In the genomic region with DNA sequence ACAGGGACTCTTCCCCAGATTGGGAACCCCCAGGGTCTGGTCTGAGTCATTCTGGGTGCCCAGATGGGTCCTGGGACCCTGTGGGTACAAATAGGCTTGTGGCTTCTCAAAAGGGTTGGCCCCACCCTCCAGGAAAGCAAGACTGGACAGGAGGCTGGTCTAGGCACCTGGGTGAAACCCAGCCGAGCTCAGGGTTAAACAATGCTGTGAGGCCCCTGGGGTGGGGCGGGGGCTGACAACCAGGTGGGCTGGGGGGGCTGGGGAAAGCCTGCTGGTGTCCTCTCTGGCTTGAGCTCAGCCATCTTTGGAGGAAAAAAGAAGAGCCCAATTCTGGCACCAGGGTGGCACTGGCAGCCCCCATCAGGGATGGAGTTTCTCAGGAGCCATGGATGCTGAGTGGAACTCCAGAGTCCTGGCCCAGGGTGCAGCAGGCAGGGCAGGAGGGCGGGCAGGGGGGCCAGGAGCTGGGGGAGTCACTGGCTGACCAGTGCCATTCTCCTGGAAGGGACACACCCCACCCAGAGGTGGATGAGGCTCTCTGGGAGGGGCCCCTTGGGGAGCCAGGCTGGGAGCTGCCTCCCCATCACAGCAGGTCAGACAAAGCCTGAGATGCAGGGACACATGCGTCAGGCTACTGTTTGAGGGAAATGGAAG, we compare ENCODE assay signal across 11 cellular contexts. TPM values are rescaled to one million over a fixed set of nuclear protein-coding genes. Genes with fewer than 3 reads are reported as not detected.
DNase-seq lines count a peak whose midpoint lies in the region; ATAC-seq and TF ChIP-seq lines count a peak whose summit lies in the region.
"Had no signal": no experiment of that assay in that cellular context is flagged by ENCODE, and none has a peak within 500 bp of the region (broad histone marks: within the 10 kb centered on the region; RNA-seq: fewer than 3 reads in every experiment).

No MANE protein-coding gene starts in this region.

- H3K4me3 Mint-ChIP-seq in endodermal cell, result peak overlapping the region; percentile 61
- no peak overlapping the region for H3K4me3 Mint-ChIP-seq in activated CD4-positive, alpha-beta memory T cell treated with anti-CD3 and anti-CD28 coated beads, Interleukin-2, amount 10 ng/mL, durations not matched to agents 7 days and 5 days

- H3K27ac ChIP-seq in OCI-LY3 (ENCODE audit: low read length) (no peak overlapping the region), endodermal cell (ENCODE audit: low read depth, low read length) (no peak overlapping the region), neural cell (ENCODE audit: low read length) (peak overlapping the region; percentile 23)

- POLR2A ChIA-PET in activated CD4-positive, alpha-beta memory T cell treated with anti-CD3 and anti-CD28 coated beads, Interleukin-2, amount 10 ng/mL, durations not matched to agents 7 days and 5 days (lab: Charles Lee), result interaction anchor here (1.5 kb wide), 1 partner anchor 653 kb away, joined by 3 read pairs; no protein-coding TSS in a partner anchor

- WGBS in endodermal cell (ENCODE audit: insufficient coverage in 1 of 2, insufficient read length in 1 of 2), 2 experiments, result 88 to 100% methylated on average over 1 to 4 of the region's 4 CpGs

- H3K27me3 Mint-ChIP-seq in endodermal cell (ENCODE audit: insufficient read depth), result peaks cover 46% of the 10 kb centered on the region
- peaks cover 39% of the 10 kb centered on the region for H3K27me3 Mint-ChIP-seq in activated CD4-positive, alpha-beta memory T cell treated with anti-CD3 and anti-CD28 coated beads, Interleukin-2, amount 10 ng/mL, durations not matched to agents 7 days and 5 days

- H3K36me3 ChIP-seq in BE2C (no peaks in the 10 kb centered on the region), OCI-LY3 (replicated peaks; ENCODE audit: low read depth, low read length) (no peaks in the 10 kb centered on the region), endodermal cell (ENCODE audit: control insufficient read depth, insufficient read depth, low read length) (no peaks in the 10 kb centered on the region), neural cell (ENCODE audit: insufficient read depth, low read length) (peaks cover 11% of the 10 kb centered on the region)

- no peaks in the 10 kb centered on the region for H3K9me2 ChIP-seq in neural cell (ENCODE audit: insufficient read depth, low read length)

- no peak for TF ChIP-seq EP300 in neural cell (conservative IDR thresholded peaks at IDR 0.05; ENCODE audit: poor library complexity, severe bottlenecking)

- CTCF ChIA-PET in activated CD4-positive, alpha-beta memory T cell treated with anti-CD3 and anti-CD28 coated beads, Interleukin-2, amount 10 ng/mL, durations not matched to agents 7 days and 5 days (lab: Charles Lee), result interaction anchor here (1.0 kb wide), 1 partner anchor 15 kb away, joined by 3 read pairs; no protein-coding TSS in a partner anchor

- H3K4me1 Mint-ChIP-seq in endodermal cell, result no peaks in the 10 kb centered on the region
- peaks cover 5% of the 10 kb centered on the region for H3K4me1 Mint-ChIP-seq in activated CD4-positive, alpha-beta memory T cell treated with anti-CD3 and anti-CD28 coated beads, Interleukin-2, amount 10 ng/mL, durations not matched to agents 7 days and 5 days

- DNase-seq in BE2C (no peak), endodermal cell (no peak), GM03348 (ENCODE audit: low spot score) (no peak), germinal center (ENCODE audit: low spot score) (no peak)
- DNase-seq in activated CD4-positive, alpha-beta memory T cell treated with anti-CD3 and anti-CD28 coated beads, Interleukin-2, amount 10 ng/mL, durations not matched to agents 7 days and 5 days, result no peak
- DNase-seq: NCI-H2081, T-helper 1 cell had no signal

- peak overlapping the region; percentile 58 for H3K4me3 ChIP-seq in BE2C (ENCODE audit: low read depth, low read length)
- H3K4me3 ChIP-seq in OCI-LY3 (ENCODE audit: low read length), result peak overlapping the region; percentile 76
- H3K4me3 ChIP-seq in endodermal cell (ENCODE audit: low read length), result peak overlapping the region; percentile 58
- H3K4me3 ChIP-seq in neural cell (ENCODE audit: low read length), result peak overlapping the region; percentile 99

- no peak for ATAC-seq in HG03354 (IDR thresholded peaks at IDR 0.05; ENCODE audit: poor library complexity, severe bottlenecking, unreplicated experiment)

- H3K4me1 ChIP-seq in BE2C (peaks cover 3% of the 10 kb centered on the region; the same call in 1 of the 2 replicates), OCI-LY3 (ENCODE audit: low read length) (peaks cover 17% of the 10 kb centered on the region), endodermal cell (ENCODE audit: control insufficient read depth, insufficient read depth, low read length) (no peaks in the 10 kb centered on the region)

- H3F3A ChIP-seq in neural cell (ENCODE audit: insufficient read depth, low read length, poor library complexity, severe bottlenecking), result no peaks in the 10 kb centered on the region

- peaks cover 2% of the 10 kb centered on the region for H3K36me3 Mint-ChIP-seq in endodermal cell (ENCODE audit: low read depth)
- no peaks in the 10 kb centered on the region for H3K36me3 Mint-ChIP-seq in activated CD4-positive, alpha-beta memory T cell treated with anti-CD3 and anti-CD28 coated beads, Interleukin-2, amount 10 ng/mL, durations not matched to agents 7 days and 5 days (ENCODE audit: low read depth)

- no peak overlapping the region for H3K27ac Mint-ChIP-seq in endodermal cell
- H3K27ac Mint-ChIP-seq in activated CD4-positive, alpha-beta memory T cell treated with anti-CD3 and anti-CD28 coated beads, Interleukin-2, amount 10 ng/mL, durations not matched to agents 7 days and 5 days, result no peak overlapping the region

- peak overlapping the region; percentile 75 for H3K4me2 ChIP-seq in OCI-LY3 (ENCODE audit: low read length)
- H3K4me2 ChIP-seq in neural cell (ENCODE audit: low read length), result peak overlapping the region; percentile 99

- TF ChIP-seq RAD21 in neural cell (conservative IDR thresholded peaks at IDR 0.05), result no peak

- no peaks in the 10 kb centered on the region for H3K9me3 Mint-ChIP-seq in endodermal cell
- no peaks in the 10 kb centered on the region for H3K9me3 Mint-ChIP-seq in activated CD4-positive, alpha-beta memory T cell treated with anti-CD3 and anti-CD28 coated beads, Interleukin-2, amount 10 ng/mL, durations not matched to agents 7 days and 5 days

- no peak for TF ChIP-seq CTCF in BE2C (IDR thresholded peaks at IDR 0.05; ENCODE audit: low read depth, low read length)
- TF ChIP-seq CTCF in OCI-LY3 (IDR thresholded peaks at IDR 0.05; ENCODE audit: low read depth, low read length), result no peak
- TF ChIP-seq CTCF in endodermal cell (conservative IDR thresholded peaks at IDR 0.05), result no peak
- no peak for TF ChIP-seq CTCF in neural cell (IDR thresholded peaks at IDR 0.05; ENCODE audit: poor library complexity, severe bottlenecking)

- H3K79me2 ChIP-seq in OCI-LY3 (ENCODE audit: low read length) (no peaks in the 10 kb centered on the region), neural cell (replicated peaks; ENCODE audit: insufficient read depth, low read length) (peaks cover 8% of the 10 kb centered on the region)

- H4K20me1 ChIP-seq in OCI-LY3 (ENCODE audit: insufficient read depth, low read length) (no peaks in the 10 kb centered on the region), neural cell (ENCODE audit: insufficient read depth) (peaks cover 25% of the 10 kb centered on the region)

- no peaks in the 10 kb centered on the region for H3K27me3 ChIP-seq in BE2C
- no peaks in the 10 kb centered on the region for H3K27me3 ChIP-seq in OCI-LY3 (ENCODE audit: low read depth, low read length)
- peaks cover 71% of the 10 kb centered on the region for H3K27me3 ChIP-seq in endodermal cell (ENCODE audit: control insufficient read depth, insufficient read depth, low read length, poor library complexity, severe bottlenecking)
- peaks cover 27% of the 10 kb centered on the region for H3K27me3 ChIP-seq in neural cell (ENCODE audit: insufficient read depth, low read depth, low read length)

- H3K9ac ChIP-seq in OCI-LY3 (ENCODE audit: low read length) (peak overlapping the region; percentile 19; the same call in 1 of the 2 replicates), endodermal cell (ENCODE audit: extremely low read depth, low read length, poor library complexity, severe bottlenecking) (no peak overlapping the region), neural cell (ENCODE audit: low read length) (peak overlapping the region; percentile 94)

- H2AFZ ChIP-seq in OCI-LY3 (ENCODE audit: low read depth, low read length) (no peak overlapping the region), neural cell (ENCODE audit: low read depth, low read length) (no peak overlapping the region)

- H3K9me3 ChIP-seq in BE2C, result no peaks in the 10 kb centered on the region
- no peaks in the 10 kb centered on the region for H3K9me3 ChIP-seq in OCI-LY3 (ENCODE audit: insufficient read depth, low read length)
- H3K9me3 ChIP-seq in endodermal cell (ENCODE audit: control insufficient read depth, low read length), result no peaks in the 10 kb centered on the region
- no peaks in the 10 kb centered on the region for H3K9me3 ChIP-seq in neural cell (ENCODE audit: low read length)

TF ChIP-seq in neural cell, 6 proteins besides CTCF, POLR2A, EP300 and RAD21 (continues in another document):
- no peak for TF ChIP-seq SMC3 (conservative IDR thresholded peaks at IDR 0.05; ENCODE audit: poor library complexity)
- TF ChIP-seq TAF1 (IDR thresholded peaks at IDR 0.05; ENCODE audit: low read depth), result no peak
- no peak for TF ChIP-seq POLR2AphosphoS5 (IDR thresholded peaks at IDR 0.05)

RNA-seq across cellular contexts. Expression of a gene that starts 1.1 kb away (rescaled TPM):
- 113 TPM for polyA plus RNA-seq in BE2C (2012; ENCODE audit: insufficient read depth, insufficient read length, low read depth)
- total RNA-seq in endodermal cell, result 10 to 100 TPM in 1 of 2 donors, 1 to 10 TPM in 1; 9.8 to 20.0 TPM
- polyA plus RNA-seq in endodermal cell (2013, experiment 1 of 2), result 45.2 TPM
- 45.0 TPM for polyA plus RNA-seq in endodermal cell (2013, experiment 2 of 2)
- polyA plus RNA-seq in neural cell, result 166 and 170 TPM in 2 replicates
- polyA minus RNA-seq in neural cell, result 117 and 143 TPM in 2 replicates
- total RNA-seq in activated CD4-positive, alpha-beta memory T cell treated with anti-CD3 and anti-CD28 coated beads, Interleukin-2, amount 10 ng/mL, durations not matched to agents 7 days and 5 days, result not detected

RNA-seq across cellular contexts. Expression of a gene that starts 7.9 kb away (rescaled TPM):
- 46.9 TPM for polyA plus RNA-seq in BE2C (2012; ENCODE audit: insufficient read depth, insufficient read length, low read depth)
- total RNA-seq in endodermal cell, result under 1 TPM; 0.48 to 0.62 TPM
- 4.2 TPM for polyA plus RNA-seq in endodermal cell (2013, experiment 1 of 2)
- 5.0 TPM for polyA plus RNA-seq in endodermal cell (2013, experiment 2 of 2)
- 40.7 and 42.0 TPM in 2 replicates for polyA plus RNA-seq in neural cell
- polyA minus RNA-seq in neural cell, result 19.1 and 26.8 TPM in 2 replicates
- total RNA-seq in activated CD4-positive, alpha-beta memory T cell treated with anti-CD3 and anti-CD28 coated beads, Interleukin-2, amount 10 ng/mL, durations not matched to agents 7 days and 5 days, result not detected

RNA-seq across cellular contexts. Expression of a gene that starts 45.2 kb away (rescaled TPM):
- not detected for polyA plus RNA-seq in BE2C (2012; ENCODE audit: insufficient read depth, insufficient read length, low read depth)
- 1 to 10 TPM in 1 of 2 donors, not detected in 1; 1.3 TPM for total RNA-seq in endodermal cell
- polyA plus RNA-seq in endodermal cell (2013, experiment 1 of 2), result 0.75 TPM
- 1.2 TPM for polyA plus RNA-seq in endodermal cell (2013, experiment 2 of 2)
- not detected in 2 replicates for polyA plus RNA-seq in neural cell
- polyA minus RNA-seq in neural cell, result not detected in 2 replicates
- total RNA-seq in activated CD4-positive, alpha-beta memory T cell treated with anti-CD3 and anti-CD28 coated beads, Interleukin-2, amount 10 ng/mL, durations not matched to agents 7 days and 5 days, result not detected
- total RNA-seq: kidney epithelial cell had no signal

Comparison
In these comparisons a context has a peak if more than half of its experiments do, and no peak if none do; other contexts are left out.
1. RNA of a gene that starts 1.1 kb away (total RNA-seq): 9.8 to 20.0 TPM in endodermal cell; not detected in activated CD4-positive, alpha-beta memory T cell treated with anti-CD3 and anti-CD28 coated beads, Interleukin-2, amount 10 ng/mL, durations not matched to agents 7 days and 5 days; every median in the first group is over 4 times any median in the second.
2. Peak in every context shown above with its lines, with median percentiles within 50 percentile points of each other: H3K4me3 ChIP-seq.